Comparison of ENCODE assay signal across 1 cellular context in genomic region chr2:176687944-176688343, GRCh38.
TF ChIP-seq lines count a peak whose summit lies in the region.

No MANE protein-coding gene starts in this region.

TF ChIP-seq in H1, 55 proteins besides CTCF, POLR2A, EP300 and RAD21 (continued from another document):
- TF ChIP-seq, protein P1, sequence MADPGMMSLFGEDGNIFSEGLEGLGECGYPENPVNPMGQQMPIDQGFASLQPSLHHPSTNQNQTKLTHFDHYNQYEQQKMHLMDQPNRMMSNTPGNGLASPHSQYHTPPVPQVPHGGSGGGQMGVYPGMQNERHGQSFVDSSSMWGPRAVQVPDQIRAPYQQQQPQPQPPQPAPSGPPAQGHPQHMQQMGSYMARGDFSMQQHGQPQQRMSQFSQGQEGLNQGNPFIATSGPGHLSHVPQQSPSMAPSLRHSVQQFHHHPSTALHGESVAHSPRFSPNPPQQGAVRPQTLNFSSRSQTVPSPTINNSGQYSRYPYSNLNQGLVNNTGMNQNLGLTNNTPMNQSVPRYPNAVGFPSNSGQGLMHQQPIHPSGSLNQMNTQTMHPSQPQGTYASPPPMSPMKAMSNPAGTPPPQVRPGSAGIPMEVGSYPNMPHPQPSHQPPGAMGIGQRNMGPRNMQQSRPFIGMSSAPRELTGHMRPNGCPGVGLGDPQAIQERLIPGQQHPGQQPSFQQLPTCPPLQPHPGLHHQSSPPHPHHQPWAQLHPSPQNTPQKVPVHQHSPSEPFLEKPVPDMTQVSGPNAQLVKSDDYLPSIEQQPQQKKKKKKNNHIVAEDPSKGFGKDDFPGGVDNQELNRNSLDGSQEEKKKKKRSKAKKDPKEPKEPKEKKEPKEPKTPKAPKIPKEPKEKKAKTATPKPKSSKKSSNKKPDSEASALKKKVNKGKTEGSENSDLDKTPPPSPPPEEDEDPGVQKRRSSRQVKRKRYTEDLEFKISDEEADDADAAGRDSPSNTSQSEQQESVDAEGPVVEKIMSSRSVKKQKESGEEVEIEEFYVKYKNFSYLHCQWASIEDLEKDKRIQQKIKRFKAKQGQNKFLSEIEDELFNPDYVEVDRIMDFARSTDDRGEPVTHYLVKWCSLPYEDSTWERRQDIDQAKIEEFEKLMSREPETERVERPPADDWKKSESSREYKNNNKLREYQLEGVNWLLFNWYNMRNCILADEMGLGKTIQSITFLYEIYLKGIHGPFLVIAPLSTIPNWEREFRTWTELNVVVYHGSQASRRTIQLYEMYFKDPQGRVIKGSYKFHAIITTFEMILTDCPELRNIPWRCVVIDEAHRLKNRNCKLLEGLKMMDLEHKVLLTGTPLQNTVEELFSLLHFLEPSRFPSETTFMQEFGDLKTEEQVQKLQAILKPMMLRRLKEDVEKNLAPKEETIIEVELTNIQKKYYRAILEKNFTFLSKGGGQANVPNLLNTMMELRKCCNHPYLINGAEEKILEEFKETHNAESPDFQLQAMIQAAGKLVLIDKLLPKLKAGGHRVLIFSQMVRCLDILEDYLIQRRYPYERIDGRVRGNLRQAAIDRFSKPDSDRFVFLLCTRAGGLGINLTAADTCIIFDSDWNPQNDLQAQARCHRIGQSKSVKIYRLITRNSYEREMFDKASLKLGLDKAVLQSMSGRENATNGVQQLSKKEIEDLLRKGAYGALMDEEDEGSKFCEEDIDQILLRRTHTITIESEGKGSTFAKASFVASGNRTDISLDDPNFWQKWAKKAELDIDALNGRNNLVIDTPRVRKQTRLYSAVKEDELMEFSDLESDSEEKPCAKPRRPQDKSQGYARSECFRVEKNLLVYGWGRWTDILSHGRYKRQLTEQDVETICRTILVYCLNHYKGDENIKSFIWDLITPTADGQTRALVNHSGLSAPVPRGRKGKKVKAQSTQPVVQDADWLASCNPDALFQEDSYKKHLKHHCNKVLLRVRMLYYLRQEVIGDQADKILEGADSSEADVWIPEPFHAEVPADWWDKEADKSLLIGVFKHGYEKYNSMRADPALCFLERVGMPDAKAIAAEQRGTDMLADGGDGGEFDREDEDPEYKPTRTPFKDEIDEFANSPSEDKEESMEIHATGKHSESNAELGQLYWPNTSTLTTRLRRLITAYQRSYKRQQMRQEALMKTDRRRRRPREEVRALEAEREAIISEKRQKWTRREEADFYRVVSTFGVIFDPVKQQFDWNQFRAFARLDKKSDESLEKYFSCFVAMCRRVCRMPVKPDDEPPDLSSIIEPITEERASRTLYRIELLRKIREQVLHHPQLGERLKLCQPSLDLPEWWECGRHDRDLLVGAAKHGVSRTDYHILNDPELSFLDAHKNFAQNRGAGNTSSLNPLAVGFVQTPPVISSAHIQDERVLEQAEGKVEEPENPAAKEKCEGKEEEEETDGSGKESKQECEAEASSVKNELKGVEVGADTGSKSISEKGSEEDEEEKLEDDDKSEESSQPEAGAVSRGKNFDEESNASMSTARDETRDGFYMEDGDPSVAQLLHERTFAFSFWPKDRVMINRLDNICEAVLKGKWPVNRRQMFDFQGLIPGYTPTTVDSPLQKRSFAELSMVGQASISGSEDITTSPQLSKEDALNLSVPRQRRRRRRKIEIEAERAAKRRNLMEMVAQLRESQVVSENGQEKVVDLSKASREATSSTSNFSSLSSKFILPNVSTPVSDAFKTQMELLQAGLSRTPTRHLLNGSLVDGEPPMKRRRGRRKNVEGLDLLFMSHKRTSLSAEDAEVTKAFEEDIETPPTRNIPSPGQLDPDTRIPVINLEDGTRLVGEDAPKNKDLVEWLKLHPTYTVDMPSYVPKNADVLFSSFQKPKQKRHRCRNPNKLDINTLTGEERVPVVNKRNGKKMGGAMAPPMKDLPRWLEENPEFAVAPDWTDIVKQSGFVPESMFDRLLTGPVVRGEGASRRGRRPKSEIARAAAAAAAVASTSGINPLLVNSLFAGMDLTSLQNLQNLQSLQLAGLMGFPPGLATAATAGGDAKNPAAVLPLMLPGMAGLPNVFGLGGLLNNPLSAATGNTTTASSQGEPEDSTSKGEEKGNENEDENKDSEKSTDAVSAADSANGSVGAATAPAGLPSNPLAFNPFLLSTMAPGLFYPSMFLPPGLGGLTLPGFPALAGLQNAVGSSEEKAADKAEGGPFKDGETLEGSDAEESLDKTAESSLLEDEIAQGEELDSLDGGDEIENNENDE (IDR thresholded peaks at IDR 0.05; ENCODE audit: insufficient replicate concordance, low read length), result no peak
- no peak for TF ChIP-seq EGR1 (IDR thresholded peaks at IDR 0.05; ENCODE audit: borderline replicate concordance, low read depth, low read length)
